8 cellular contexts compared by ENCODE assay signal in the genomic region with DNA sequence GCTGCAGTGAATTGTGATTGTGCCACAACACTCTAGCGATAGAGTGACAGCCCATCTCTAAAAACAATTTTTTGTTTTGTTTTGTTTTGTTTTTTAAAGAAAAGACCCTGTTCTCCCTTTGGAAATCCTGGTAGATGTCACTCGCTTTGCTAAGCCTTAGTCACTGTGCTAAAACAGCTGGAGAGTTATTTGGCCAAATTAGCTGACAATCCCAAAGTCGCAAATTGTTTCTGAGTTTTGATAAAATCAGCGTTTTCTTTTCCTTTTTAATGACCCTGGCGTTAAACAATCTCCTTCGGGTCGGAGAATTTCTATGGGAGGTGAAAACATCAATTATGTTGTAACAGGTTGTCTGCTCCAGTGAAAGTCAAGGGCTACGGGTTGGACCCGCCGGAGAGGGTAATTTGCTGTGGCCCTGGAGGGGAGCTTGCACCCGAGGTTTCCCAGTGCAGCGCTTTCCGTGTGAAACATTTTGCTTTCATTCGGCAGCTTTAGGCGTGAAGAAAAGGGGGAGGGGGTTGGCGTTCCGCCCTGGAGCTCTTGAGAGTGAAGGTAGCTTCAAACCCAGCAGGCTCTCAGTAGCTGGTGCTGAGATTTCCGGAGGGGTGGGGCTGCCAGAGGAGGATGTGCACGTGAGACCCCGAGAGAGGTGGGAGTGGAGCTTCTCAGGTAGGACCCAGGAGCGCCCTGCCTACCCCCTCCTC.
DNase-seq lines count a peak whose midpoint lies in the region; ATAC-seq and TF ChIP-seq lines count a peak whose summit lies in the region.

No MANE protein-coding gene starts in this region.

- no peak overlapping the region for H2BK12ac ChIP-seq in neuronal stem cell (ENCODE audit: low read length)

- H3K27ac ChIP-seq in neuronal stem cell (replicated peaks; ENCODE audit: low read length) = no peak overlapping the region

- no peak overlapping the region for H4K91ac ChIP-seq in neuronal stem cell (ENCODE audit: low read depth, low read length, poor library complexity)

- H2AK5ac ChIP-seq in neuronal stem cell (ENCODE audit: low read depth, low read length) = no peak overlapping the region

- H2BK5ac ChIP-seq in neuronal stem cell (ENCODE audit: low read length) = no peak overlapping the region

- H3K36me3 ChIP-seq in neuronal stem cell (replicated peaks in 1 of 2; ENCODE audit: control insufficient read depth in 2 of 2, insufficient read depth in 2 of 2, low read length in 2 of 2) = no peaks in the 10 kb centered on the region

- peaks cover 13 to 73% (median 44%) of the 10 kb centered on the region in 3 experiments for H3K27me3 ChIP-seq in neuronal stem cell (ENCODE audit: control insufficient read depth in 3 of 3, insufficient read depth in 3 of 3, low read depth in 1 of 3, low read length in 3 of 3)

- H2AFZ ChIP-seq in neuronal stem cell (ENCODE audit: low read length) = peak overlapping the region; percentile 80

- H3K14ac ChIP-seq in neuronal stem cell (ENCODE audit: low read length) = no peak overlapping the region

- peak overlapping the region; percentile 39 for H3K18ac ChIP-seq in neuronal stem cell (ENCODE audit: low read length)

- no CpG with 5 or more reads among the region's 21 CpGs for WGBS in neuronal stem cell (ENCODE audit: extremely low coverage in 2 of 2, insufficient read length in 2 of 2, insufficient replicate concordance in 1 of 2), 2 donors

- DNase-seq in ELF-1 (ENCODE audit: low read depth, low spot score) (peak; percentile 84), NCI-H526 treated with DMSO at 0.1 percent for 48 hours (lab: John Stamatoyannopoulos, UW) (peak; percentile 6), foreskin fibroblast (peak in 1 of 2 donors; percentile 35), neuronal stem cell (ENCODE audit: low spot score) (peak; percentile 29), NOMO-1 (lab: John Stamatoyannopoulos, UW; ENCODE audit: unreplicated experiment in 2 of 2) (no peak)

- no peak overlapping the region for H3K23ac ChIP-seq in neuronal stem cell (ENCODE audit: low read depth, low read length, poor library complexity)

- peak overlapping the region; percentile 95 for H3K4me2 ChIP-seq in neuronal stem cell (ENCODE audit: insufficient read depth, low read length, poor library complexity, severe bottlenecking)

- no peak overlapping the region for H2BK120ac ChIP-seq in neuronal stem cell (ENCODE audit: low read depth, low read length)

- H3K4me3 ChIP-seq in foreskin fibroblast (ENCODE audit: low read depth in 1 of 2, low read length in 2 of 2) = peak overlapping the region; percentile 57 to 63
- H3K4me3 ChIP-seq in neuronal stem cell (ENCODE audit: low read length in 2 of 2) = peak overlapping the region; percentile 26 to 72

- peaks cover 0 to 2% of the 10 kb centered on the region in 2 donors for H3K9me3 ChIP-seq in neuronal stem cell (replicated peaks in 1 of 2; ENCODE audit: control insufficient read depth in 2 of 2, insufficient read depth in 1 of 2, low read depth in 1 of 2, low read length in 2 of 2)

- H3K4me1 ChIP-seq in neuronal stem cell (ENCODE audit: control insufficient read depth in 2 of 2, insufficient read depth in 1 of 2, low read depth in 1 of 2, low read length in 2 of 2) = peaks cover 3 to 12% of the 10 kb centered on the region in 2 donors

- no peak overlapping the region for H3K4ac ChIP-seq in neuronal stem cell (ENCODE audit: low read length)

- H3K79me1 ChIP-seq in neuronal stem cell (ENCODE audit: low read depth, low read length) = no peaks in the 10 kb centered on the region

- H4K8ac ChIP-seq in neuronal stem cell (ENCODE audit: low read depth, low read length) = no peak overlapping the region

- no peak for ATAC-seq in HG02678 (IDR thresholded peaks at IDR 0.05; ENCODE audit: unreplicated experiment)
- no peak for ATAC-seq in HG03439 (IDR thresholded peaks at IDR 0.05; ENCODE audit: unreplicated experiment)
- no peak for ATAC-seq in HG02759 (IDR thresholded peaks at IDR 0.05; ENCODE audit: unreplicated experiment)

- H3K9ac ChIP-seq in neuronal stem cell (ENCODE audit: low read depth, low read length, poor library complexity) = no peak overlapping the region

- H2BK15ac ChIP-seq in neuronal stem cell (ENCODE audit: low read length) = no peak overlapping the region

- no peak for TF ChIP-seq CTCF in foreskin fibroblast (IDR thresholded peaks at IDR 0.05; ENCODE audit: low read depth, low read length)

Comparison
In these comparisons a context has a peak if more than half of its experiments do, and no peak if none do; other contexts are left out.
1. DNase-seq: peak in ELF-1 (single experiment), NCI-H526 treated with DMSO at 0.1 percent for 48 hours (single experiment) and neuronal stem cell (single experiment); none in NOMO-1 (0 of 2).